ENCODE assay signal across 27 cellular contexts in genomic region chr1:224076407-224076806, GRCh38.
"Had no signal": no experiment of that assay in that cellular context is flagged by ENCODE, and none has a peak within 500 bp of the region (broad histone marks: within the 10 kb centered on the region; RNA-seq: fewer than 3 reads in every experiment).

No MANE protein-coding gene starts in this region.

- H3K4me1 Mint-ChIP-seq: natural killer cell; nephron; stimulated activated memory B cell treated with anti-CD40 and anti-IgM and Interleukin-4, amounts not matched to agents 10 μg/mL and 1 μg/mL and 100 μg/mL, for 72 hours; stimulated activated naive CD8-positive, alpha-beta T cell treated with anti-CD3 and anti-CD28 coated beads, Interleukin-15, amount 100 ng/mL, for 72 hours had no signal

- ATAC-seq: natural killer cell; psoas muscle; right cardiac atrium; right lobe of liver; stimulated activated memory B cell treated with anti-CD40 and anti-IgM and Interleukin-4, amounts not matched to agents 10 μg/mL and 1 μg/mL and 100 μg/mL, for 72 hours; stimulated activated naive CD8-positive, alpha-beta T cell treated with anti-CD3 and anti-CD28 coated beads, Interleukin-15, amount 100 ng/mL, for 72 hours; stimulated activated naive CD8-positive, alpha-beta T cell treated with anti-CD3 and anti-CD28 coated beads, Interleukin-15, Interleukin-2, amounts not matched to agents 100 U/mL and 50 U/mL, for 24 hours; upper lobe of right lung had no signal

- H3K27ac Mint-ChIP-seq: natural killer cell; nephron; neural progenitor cell; progenitor cell of endocrine pancreas; stimulated activated memory B cell treated with anti-CD40 and anti-IgM and Interleukin-4, amounts not matched to agents 10 μg/mL and 1 μg/mL and 100 μg/mL, for 72 hours; type B pancreatic cell had no signal

- H3K4me3 Mint-ChIP-seq: natural killer cell; nephron; neural progenitor cell; stimulated activated memory B cell treated with anti-CD40 and anti-IgM and Interleukin-4, amounts not matched to agents 10 μg/mL and 1 μg/mL and 100 μg/mL, for 72 hours; stimulated activated naive CD8-positive, alpha-beta T cell treated with anti-CD3 and anti-CD28 coated beads, Interleukin-15, amount 100 ng/mL, for 72 hours; type B pancreatic cell had no signal

- H3K9me3 Mint-ChIP-seq: natural killer cell, type B pancreatic cell had no signal

- FAIRE-seq: small intestine had no signal

- DNase-seq: natural killer cell; occipital lobe; ovary; posterior cingulate gyrus; psoas muscle; right cardiac atrium; right lobe of liver; sigmoid colon; stimulated activated CD4-positive, alpha-beta T cell treated with anti-CD3 and anti-CD28 coated beads, Interleukin-15, amount 100 ng/mL, for 24 hours; stimulated activated CD4-positive, alpha-beta T cell treated with anti-CD3 and anti-CD28 coated beads, Interleukin-2, amount 100 ng/mL, for 24 hours; stimulated activated CD4-positive, alpha-beta T cell treated with anti-CD3 and anti-CD28 coated beads, Interleukin-2, amount 100 ng/mL, for 48 hours; stimulated activated CD4-positive, alpha-beta T cell treated with anti-CD3 and anti-CD28 coated beads, Interleukin-4, amount 100 ng/mL, for 24 hours; stimulated activated naive CD4-positive, alpha-beta T cell; stimulated activated naive CD8-positive, alpha-beta T cell treated with anti-CD3 and anti-CD28 coated beads, Interleukin-15, amount 100 ng/mL, for 72 hours; stimulated activated naive CD8-positive, alpha-beta T cell treated with anti-CD3 and anti-CD28 coated beads, Interleukin-15, Interleukin-2, amounts not matched to agents 100 U/mL and 50 U/mL, for 24 hours; substantia nigra; testis; tibial artery; transverse colon; upper lobe of right lung; uterus had no signal

- H3K36me3 Mint-ChIP-seq: natural killer cell; neural progenitor cell; stimulated activated memory B cell treated with anti-CD40 and anti-IgM and Interleukin-4, amounts not matched to agents 10 μg/mL and 1 μg/mL and 100 μg/mL, for 72 hours; type B pancreatic cell had no signal
